ENCODE assay signal across 11 cellular contexts in genomic region chr7:13117103-13117502, GRCh38.
DNase-seq lines count a peak whose midpoint lies in the region; ATAC-seq, FAIRE-seq and TF ChIP-seq lines count a peak whose summit lies in the region.
"Had no signal": no experiment of that assay in that cellular context is flagged by ENCODE, and none has a peak within 500 bp of the region (broad histone marks: within the 10 kb centered on the region; RNA-seq: fewer than 3 reads in every experiment).

No MANE protein-coding gene starts in this region.

- H3K27ac ChIP-seq in K562 (ENCODE audit: extremely low read depth, low read depth, low read length) = no peak overlapping the region
- H3K27ac ChIP-seq: thoracic aorta had no signal

- no peak overlapping the region for H3K27ac Mint-ChIP-seq in memory B cell

- no peak for TF ChIP-seq EP300 in K562 (IDR thresholded peaks at IDR 0.05; ENCODE audit: low read length)

- H3K27me3 Mint-ChIP-seq in memory B cell = no peaks in the 10 kb centered on the region

- H3K9me3 Mint-ChIP-seq in memory B cell = no peaks in the 10 kb centered on the region

- TF ChIP-seq CTCF in K562 (IDR thresholded peaks at IDR 0.05 in 2 of 3, conservative IDR thresholded peaks at IDR 0.05 in 1 of 3; ENCODE audit: insufficient read depth in 2 of 3, low read depth in 1 of 3, low read length in 3 of 3) = peak; percentile 16 to 48 (median 28); a peak in 2 of 6 replicates

- DNase-seq in COR-L47 (lab: John Stamatoyannopoulos, UW) (peak; percentile 5), HS-5 (ENCODE audit: low read depth) (peak; percentile 14), K562 (ENCODE audit: extremely low read depth in 1 of 4, low spot score in 3 of 4) (peak in 1 of 4 experiments; percentile 22), memory B cell (ENCODE audit: low spot score in 2 of 2) (no peak), NCI-H187 treated with DMSO at 0.1 percent for 48 hours (lab: John Stamatoyannopoulos, UW) (no peak), NOMO-1 treated with dmso at 0.1 percent for 144 hours (lab: John Stamatoyannopoulos, UW; ENCODE audit: unreplicated experiment) (no peak)
- DNase-seq: activated T-cell treated with anti-CD3 and anti-CD28 coated beads, Interleukin-2, amount 50 U/mL, for 1 hour had no signal

- no peaks in the 10 kb centered on the region for H3K36me3 Mint-ChIP-seq in memory B cell

- FAIRE-seq in K562 (lab: Jason Lieb, UNC) = no peak
- FAIRE-seq: GM12892 had no signal

- ATAC-seq in K562 = peak; percentile 64; the same call in 1 of the 3 replicates
- ATAC-seq in memory B cell (ENCODE audit: low read depth) = peak; percentile 45
- ATAC-seq in GM18873 (IDR thresholded peaks at IDR 0.05; ENCODE audit: low FRiP score, unreplicated experiment) = no peak
- ATAC-seq in GM21825 (IDR thresholded peaks at IDR 0.05; ENCODE audit: unreplicated experiment) = no peak

- H3K36me3 ChIP-seq in K562 (ENCODE audit: control insufficient read depth, insufficient read depth, low read length) = no peaks in the 10 kb centered on the region
- H3K36me3 ChIP-seq: thoracic aorta had no signal

- POLR2A ChIA-PET in K562 (lab: Yijun Ruan, JAX) = interaction anchor here (0.6 to 2.2 kb wide), 3 partner anchors 401 to 717 kb away, joined by 3 to 6 read pairs (median 3); partner anchors contain the start of gene ARL4A

- H3K4me3 Mint-ChIP-seq in memory B cell = no peak overlapping the region

- H3K4me1 Mint-ChIP-seq in memory B cell = peaks cover 3% of the 10 kb centered on the region

- no peaks in the 10 kb centered on the region for H3K9me3 ChIP-seq in K562 (replicated peaks; ENCODE audit: control insufficient read depth, insufficient read depth, low read depth, low read length)
- H3K9me3 ChIP-seq: thoracic aorta had no signal

- H3K9me1 ChIP-seq in K562 (ENCODE audit: control insufficient read depth, insufficient read depth, low read length) = no peaks in the 10 kb centered on the region

- in situ Hi-C loops in K562 (cut with MboI) = no loop called here

- no peaks in the 10 kb centered on the region for H4K20me1 ChIP-seq in K562 (replicated peaks; ENCODE audit: control insufficient read depth, insufficient read depth, low read length)

- no peak overlapping the region for H3K9ac ChIP-seq in K562 (ENCODE audit: insufficient read depth in 1 of 2, low read depth in 2 of 2, low read length in 2 of 2)

- H2AFZ ChIP-seq in K562 (ENCODE audit: low read depth, low read length) = no peak overlapping the region

- CTCF ChIA-PET in K562 (lab: Yijun Ruan, JAX; ENCODE audit: low intra/inter-chr PET ratio) = no interaction called here

- H3K79me2 ChIP-seq in K562 (ENCODE audit: control insufficient read depth, insufficient read depth, low read length) = no peaks in the 10 kb centered on the region

- TF ChIP-seq RAD21 in K562 (CRISPR knock-in tag; conservative IDR thresholded peaks at IDR 0.05 in 1 of 2, IDR thresholded peaks at IDR 0.05 in 1 of 2) = peak; percentile 65 to 78

- no peaks in the 10 kb centered on the region for H3K27me3 ChIP-seq in K562 (ENCODE audit: control insufficient read depth in 2 of 2, insufficient read depth in 2 of 2, low read length in 2 of 2)

- no peak for TF ChIP-seq POLR2A in K562 (conservative IDR thresholded peaks at IDR 0.05)

- intact Hi-C loops in K562 (cut with micrococcal nuclease) = loop anchor here (2.0 to 5.0 kb wide), 2 partner anchors 430 to 480 kb away; partner anchors contain the start of gene ARL4A

- H3K4me3 ChIP-seq in K562 = no peak overlapping the region
- H3K4me3 ChIP-seq: thoracic aorta had no signal

- no TSS peak for BruUV-seq in K562 (replicated peaks; lab: Mats Ljungman, UMichigan)

- whole genome bisulfite sequencing in K562 (ENCODE audit: insufficient coverage, low coverage, missing lambda C conversion rate) = 24% methylated on average over 2 of the region's 2 CpGs

- no peak overlapping the region for H3K4me2 ChIP-seq in K562 (ENCODE audit: insufficient read depth, low read length)

- peaks cover 0 to 11% of the 10 kb centered on the region in 2 experiments; a peak in 2 of 5 replicates for H3K4me1 ChIP-seq in K562 (replicated peaks in 1 of 2; ENCODE audit: control insufficient read depth in 2 of 2, insufficient read depth in 2 of 2, low read length in 2 of 2)

TF ChIP-seq in K562, 482 proteins besides CTCF, POLR2A, EP300 and RAD21:
- TF ChIP-seq STAG1 (CRISPR knock-in tag; IDR thresholded peaks at IDR 0.05; ENCODE audit: borderline replicate concordance) (no peak), PTRF (tag; IDR thresholded peaks at IDR 0.05) (no peak), HMG20A (CRISPR knock-in tag; conservative IDR thresholded peaks at IDR 0.05) (no peak), SMC3 (conservative IDR thresholded peaks at IDR 0.05; ENCODE audit: insufficient read depth, low read depth, low read length) (0 out of 2 replicates have a peak, but pooled peaks have one; percentile 2)
- TF ChIP-seq, protein P1, sequence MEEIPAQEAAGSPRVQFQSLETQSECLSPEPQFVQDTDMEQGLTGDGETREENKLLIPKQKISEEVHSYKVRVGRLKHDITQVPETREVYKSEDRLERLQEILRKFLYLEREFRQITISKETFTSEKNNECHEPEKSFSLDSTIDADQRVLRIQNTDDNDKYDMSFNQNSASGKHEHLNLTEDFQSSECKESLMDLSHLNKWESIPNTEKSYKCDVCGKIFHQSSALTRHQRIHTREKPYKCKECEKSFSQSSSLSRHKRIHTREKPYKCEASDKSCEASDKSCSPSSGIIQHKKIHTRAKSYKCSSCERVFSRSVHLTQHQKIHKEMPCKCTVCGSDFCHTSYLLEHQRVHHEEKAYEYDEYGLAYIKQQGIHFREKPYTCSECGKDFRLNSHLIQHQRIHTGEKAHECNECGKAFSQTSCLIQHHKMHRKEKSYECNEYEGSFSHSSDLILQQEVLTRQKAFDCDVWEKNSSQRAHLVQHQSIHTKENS (CRISPR knock-in tag; IDR thresholded peaks at IDR 0.05) = no peak

Comparison
In these comparisons a context has a peak if more than half of its experiments do, and no peak if none do; other contexts are left out.
1. DNase-seq: peak in COR-L47 (single experiment) and HS-5 (single experiment); none in memory B cell (0 of 2), NCI-H187 treated with DMSO at 0.1 percent for 48 hours (single experiment) and NOMO-1 treated with dmso at 0.1 percent for 144 hours (single experiment).
2. ATAC-seq: peak in K562 (single experiment) and memory B cell (single experiment); none in GM18873 (single experiment) and GM21825 (single experiment).